In the genomic region with DNA sequence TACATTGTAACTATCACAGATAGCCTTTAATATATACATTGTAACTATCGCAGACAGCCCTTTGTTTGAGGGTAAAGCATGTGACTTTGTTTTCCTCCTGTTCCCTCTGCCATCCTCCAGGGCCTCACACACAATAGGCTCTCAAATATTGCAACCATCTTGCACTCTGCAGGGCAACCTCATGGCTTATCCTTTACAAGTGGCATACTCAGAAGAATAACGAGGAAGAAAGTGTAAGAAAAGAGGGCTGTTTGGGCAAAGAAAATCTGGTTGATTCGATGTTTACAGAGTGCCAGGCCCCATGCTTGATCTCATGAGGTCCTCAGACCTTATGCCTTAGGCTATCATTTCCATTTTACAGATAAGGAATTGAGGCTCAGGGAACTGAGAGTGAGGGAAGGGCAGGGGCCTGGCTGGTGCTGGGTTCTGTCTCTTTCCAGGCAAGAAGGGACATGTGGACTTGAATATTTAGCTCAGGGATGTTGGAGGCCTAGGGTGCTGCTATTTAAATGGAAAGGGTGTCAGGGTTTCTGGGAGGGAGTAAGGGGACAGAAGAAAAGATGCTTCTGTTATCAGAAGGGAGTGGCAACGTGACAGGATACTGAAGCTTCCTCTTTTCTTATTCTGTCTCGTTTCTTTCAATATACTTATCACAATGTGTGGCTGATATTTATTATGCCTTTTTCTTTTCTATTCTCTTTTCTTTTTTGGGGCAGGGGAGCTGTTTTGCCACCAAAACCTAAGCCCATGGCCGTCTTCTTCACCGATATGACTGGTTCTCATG, we compare ENCODE assay signal across 8 cellular contexts. TPM values are rescaled to one million over a fixed set of nuclear protein-coding genes. Genes with fewer than 3 reads are reported as not detected.
DNase-seq lines count a peak whose midpoint lies in the region; ATAC-seq and TF ChIP-seq lines count a peak whose summit lies in the region.

No MANE protein-coding gene starts in this region.

- H3K9ac ChIP-seq in SK-N-MC (ENCODE audit: insufficient read length) = peak overlapping the region; percentile 94

- H3K36me3 ChIP-seq in SK-N-MC (ENCODE audit: insufficient read depth, low read length) (no peaks in the 10 kb centered on the region), spleen (peaks cover 0 to 10% (median 0%) of the 10 kb centered on the region in 6 donors)

- TF ChIP-seq POLR2A in spleen (IDR thresholded peaks at IDR 0.05) = no peak

- H3K9me3 ChIP-seq in SK-N-MC (ENCODE audit: low read depth, low read length) (no peaks in the 10 kb centered on the region), spleen (no peaks in the 10 kb centered on the region)

- H3K4me1 ChIP-seq in spleen = peaks cover 15 to 40% (median 33%) of the 10 kb centered on the region in 6 donors

- H3K27me3 ChIP-seq in spleen (replicated peaks in 1 of 7) = peaks cover 0 to 12% (median 0%) of the 10 kb centered on the region in 7 donors

- intact Hi-C loops in spleen (cut with DNase I; ENCODE audit: low total_unique reads) = no loop called here

- H3K27ac ChIP-seq in SK-N-MC (no peak overlapping the region), spleen (peak overlapping the region in 7 of 8 donors; percentile 82 to 93 (median 87))

- TF ChIP-seq CTCF in fibroblast of villous mesenchyme (IDR thresholded peaks at IDR 0.05; ENCODE audit: insufficient read depth, low read depth, low read length) (no peak), spleen (IDR thresholded peaks at IDR 0.05 in 8 of 11, conservative IDR thresholded peaks at IDR 0.05 in 3 of 11) (no peak)

- DNase-seq in NCI-H2171 treated with DMSO at 0.1 percent for 48 hours (lab: John Stamatoyannopoulos, UW) (peak; percentile 5), NCI-H2171 (lab: John Stamatoyannopoulos, UW) (no peak), SK-N-MC (ENCODE audit: low read depth, low spot score) (no peak), fibroblast of villous mesenchyme (ENCODE audit: low read depth) (no peak), spleen (no peak), 8988T (no peak)
- no peak for DNase-seq in stimulated activated CD4-positive, alpha-beta T cell treated with anti-CD3 and anti-CD28 coated beads, Interleukin-2, amount 100 ng/mL, for 24 hours

- peak overlapping the region; percentile 94 for H3K4me3 ChIP-seq in SK-N-MC
- peak overlapping the region; percentile 94 for H3K4me3 ChIP-seq in fibroblast of villous mesenchyme (ENCODE audit: low read depth, low read length)
- H3K4me3 ChIP-seq in spleen = peak overlapping the region; percentile 73 to 99 (median 96)

- no peak for ATAC-seq in HG03460 (IDR thresholded peaks at IDR 0.05; ENCODE audit: unreplicated experiment)

- 38 to 43% (median 40%) methylated on average over 7 of the region's 7 CpGs for WGBS in spleen, 5 donors

RNA-seq across cellular contexts. Expression of gene SAMM50, which starts 1.1 kb away (rescaled TPM):
- 37.6 and 37.7 TPM in 2 replicates for total RNA-seq in fibroblast of villous mesenchyme
- total RNA-seq in spleen = 10 to 100 TPM; 25.1 to 35.5 (median 32.0) TPM
- 10 to 100 TPM; 17.8 to 23.7 (median 23.6) TPM for polyA plus RNA-seq in spleen

RNA-seq across cellular contexts. Expression of gene PNPLA3, which starts 30.6 kb away (rescaled TPM):
- total RNA-seq in fibroblast of villous mesenchyme (5.5 and 8.2 TPM in 2 replicates), spleen (1 to 10 TPM in 6 of 7 donors, not detected in 1; 1.2 to 2.7 (median 1.8) TPM)
- polyA plus RNA-seq in spleen = under 1 TPM in 2 of 3 donors, not detected in 1; 0.21 to 0.32 TPM
